In genomic region chr2:217713395-217714267, GRCh38 we compare ENCODE assay signal across 8 cellular contexts.
DNase-seq lines count a peak whose midpoint lies in the region; ATAC-seq and TF ChIP-seq lines count a peak whose summit lies in the region.

No MANE protein-coding gene starts in this region.

- H3K4me1 ChIP-seq in mucosa of stomach (ENCODE audit: control insufficient read depth, insufficient read depth, low read length), result peaks cover 12% of the 10 kb centered on the region

- TF ChIP-seq CTCF in GM10248 (IDR thresholded peaks at IDR 0.05; ENCODE audit: control extremely low read depth, extremely low read depth, low read depth, missing control alignments), result peak; percentile 90

- H3K27me3 ChIP-seq in mucosa of stomach (ENCODE audit: control insufficient read depth, insufficient read depth, low read length), result peaks cover 3% of the 10 kb centered on the region

- peak; percentile 90 for ATAC-seq in esophagus mucosa
- ATAC-seq in HG03139 (IDR thresholded peaks at IDR 0.05; ENCODE audit: unreplicated experiment), result no peak

- DNase-seq in GM10248 (ENCODE audit: extremely low spot score), result peak; percentile 76
- peak; percentile 44 for DNase-seq in HuH-7.5 (ENCODE audit: low spot score)
- peak; percentile 84 for DNase-seq in OCI-M1 (lab: John Stamatoyannopoulos, UW)
- DNase-seq in activated T-cell treated with anti-CD3 and anti-CD28 coated beads for 4 hours, result peak; percentile 66
- DNase-seq in stimulated activated CD8-positive, alpha-beta memory T cell treated with anti-CD3 and anti-CD28 coated beads, Interleukin-4, amount 100 ng/mL, for 4 hours (ENCODE audit: low read depth in 2 of 2, low spot score in 1 of 2), result peak; percentile 33 to 48

- CTCF ChIA-PET in GM10248 (lab: Yijun Ruan, JAX), result interaction anchor here (0.6 to 6.1 kb wide), 44 partner anchors 9 to 1177 kb away, joined by 3 to 74 read pairs (median 5); no protein-coding TSS in a partner anchor

- peak overlapping the region; percentile 7 for H3K9ac ChIP-seq in mucosa of stomach (ENCODE audit: low read length)

- H3K9me3 ChIP-seq in mucosa of stomach (ENCODE audit: control insufficient read depth, low read length), result no peaks in the 10 kb centered on the region

- POLR2A ChIA-PET in GM10248 (lab: Yijun Ruan, JAX), result no interaction called here

- H3K36me3 ChIP-seq in mucosa of stomach (ENCODE audit: control insufficient read depth, insufficient read depth, low read length), result no peaks in the 10 kb centered on the region

- no peak overlapping the region for H3K4me3 ChIP-seq in mucosa of stomach (ENCODE audit: low read length)
